In genomic region chr13:80117515-80117914, GRCh38 we compare ENCODE assay signal across 20 cellular contexts.
A peak's percentile ranks its signal among the peaks of the same experiment; 100 is the strongest.
DNase-seq lines count a peak whose midpoint lies in the region; ATAC-seq, FAIRE-seq and TF ChIP-seq lines count a peak whose summit lies in the region.
"Had no signal": no experiment of that assay in that cellular context is flagged by ENCODE, and none has a peak within 500 bp of the region (broad histone marks: within the 10 kb centered on the region; RNA-seq: fewer than 3 reads in every experiment).

No MANE protein-coding gene starts in this region.

- H3K79me1 ChIP-seq in IMR-90 (ENCODE audit: low read depth in 1 of 2, low read length in 2 of 2) = no peaks in the 10 kb centered on the region

- H4K5ac ChIP-seq in IMR-90 (ENCODE audit: low read depth, low read length) = no peak overlapping the region

- no peak overlapping the region for H2BK120ac ChIP-seq in IMR-90 (ENCODE audit: low read depth, low read length)

- POLR2A ChIA-PET in IMR-90 (lab: Charles Lee; ENCODE audit: unreplicated experiment) = no interaction called here

- H3K23ac ChIP-seq in IMR-90 (ENCODE audit: low read depth, low read length) = no peak overlapping the region

- no CpG with 5 or more reads among the region's 2 CpGs for WGBS in IMR-90 (ENCODE audit: extremely low coverage in 2 of 2, insufficient read length in 1 of 2), 2 experiments
- WGBS in pancreas, 2 donors = 75 to 76% methylated on average over 2 of the region's 2 CpGs

- no peak overlapping the region for H2AK9ac ChIP-seq in IMR-90 (replicated peaks; ENCODE audit: low read depth, low read length, poor library complexity)

- no TSS peak for BruUV-seq in IMR-90 (replicated peaks; lab: Mats Ljungman, UMichigan)

- no peak overlapping the region for H4K91ac ChIP-seq in IMR-90 (ENCODE audit: insufficient read depth, low read depth, low read length)

- no peak overlapping the region for H2BK5ac ChIP-seq in IMR-90 (ENCODE audit: low read depth, low read length, poor library complexity, severe bottlenecking)

- DNase-seq in H54 (ENCODE audit: insufficient read length, low spot score) (no peak), IMR-90 (no peak), fibroblast of lung (ENCODE audit: low read depth in 2 of 2) (no peak), pancreas (no peak), NCI-H1930 (lab: John Stamatoyannopoulos, UW) (no peak), DMS153 treated with DMSO at 0.1 percent for 48 hours (lab: John Stamatoyannopoulos, UW; ENCODE audit: unreplicated experiment) (no peak)
- DNase-seq: BE2C; C1 segment of cervical spinal cord; Caco-2; CD4-positive, CD25-positive, alpha-beta regulatory T cell; CD8-positive, alpha-beta memory T cell; DMS79; GDM1; GOT3; H9 had no signal

- no peak overlapping the region for H4K8ac ChIP-seq in IMR-90 (ENCODE audit: low read depth in 2 of 2, low read length in 2 of 2)

- H3K9me3 ChIP-seq in IMR-90 (ENCODE audit: control insufficient read depth, insufficient read depth, low read length) (no peaks in the 10 kb centered on the region), fibroblast of lung (ENCODE audit: control insufficient read depth, insufficient read depth, low read depth, low read length) (no peaks in the 10 kb centered on the region), pancreas (no peaks in the 10 kb centered on the region)
- H3K9me3 ChIP-seq: BE2C, Caco-2 had no signal

- no peak overlapping the region for H2AK5ac ChIP-seq in IMR-90 (ENCODE audit: low read depth, low read length)

- H2BK15ac ChIP-seq in IMR-90 (ENCODE audit: low read depth, low read length) = no peak overlapping the region

- TF ChIP-seq RAD21 in IMR-90 (IDR thresholded peaks at IDR 0.05; ENCODE audit: low read length) = no peak

- H3K9ac ChIP-seq in IMR-90 (ENCODE audit: low read depth, low read length) = no peak overlapping the region
- no peak overlapping the region for H3K9ac ChIP-seq in fibroblast of lung (ENCODE audit: insufficient read depth, low read length)

- H4K20me1 ChIP-seq in IMR-90 (ENCODE audit: insufficient read depth, low read length) = no peaks in the 10 kb centered on the region
- no peaks in the 10 kb centered on the region for H4K20me1 ChIP-seq in fibroblast of lung (ENCODE audit: control insufficient read depth, extremely low read depth, insufficient read depth, low read length)

- TF ChIP-seq POLR2A in H54 (IDR thresholded peaks at IDR 0.05; ENCODE audit: low read depth, low read length) = no peak
- TF ChIP-seq POLR2A in IMR-90 (IDR thresholded peaks at IDR 0.05; ENCODE audit: low read depth, low read length) = no peak

- H3K4me3 ChIP-seq in IMR-90 (ENCODE audit: insufficient read depth, low read depth, low read length) (no peak overlapping the region), fibroblast of lung (replicated peaks in 1 of 4; ENCODE audit: control extremely low read depth in 1 of 4, insufficient read depth in 1 of 4, low read depth in 3 of 4, low read length in 4 of 4) (no peak overlapping the region), pancreas (no peak overlapping the region)
- H3K4me3 ChIP-seq: K562 had no signal

- H3K4me2 ChIP-seq in IMR-90 (ENCODE audit: low read depth, low read length) (no peak overlapping the region), fibroblast of lung (ENCODE audit: extremely low read depth, insufficient read depth, low read length) (no peak overlapping the region)

- no peaks in the 10 kb centered on the region for H3K79me2 ChIP-seq in fibroblast of lung (ENCODE audit: control insufficient read depth, insufficient read depth, low read length)

- no peaks in the 10 kb centered on the region for H3K9me1 ChIP-seq in IMR-90 (ENCODE audit: insufficient read depth, low read length)

- in situ Hi-C loops in IMR-90 (cut with MboI; ENCODE audit: low sequenced_read_pairs) = no loop called here

- no peak overlapping the region for H3K56ac ChIP-seq in IMR-90 (ENCODE audit: extremely low read depth, insufficient read depth, low read length)

- no peaks in the 10 kb centered on the region for H3K27me3 ChIP-seq in IMR-90 (ENCODE audit: control insufficient read depth, insufficient read depth, low read length)
- no peaks in the 10 kb centered on the region for H3K27me3 ChIP-seq in fibroblast of lung (ENCODE audit: control insufficient read depth, insufficient read depth, low read length)
- H3K27me3 ChIP-seq in pancreas = no peaks in the 10 kb centered on the region
- H3K27me3 ChIP-seq: BE2C had no signal

- dilution Hi-C loops in IMR-90 (cut with HindIII; ENCODE audit: low sequenced_read_pairs, unreplicated experiment) = no loop called here

- no peak overlapping the region for H2AFZ ChIP-seq in IMR-90 (replicated peaks; ENCODE audit: low read length, poor library complexity)
- peak overlapping the region; percentile 47 for H2AFZ ChIP-seq in fibroblast of lung (ENCODE audit: low read length)

- TF ChIP-seq CTCF in IMR-90 (conservative IDR thresholded peaks at IDR 0.05; ENCODE audit: low read depth, low read length) (no peak), fibroblast of lung (conservative IDR thresholded peaks at IDR 0.05 in 1 of 2, IDR thresholded peaks at IDR 0.05 in 1 of 2; ENCODE audit: low read depth in 1 of 2, low read length in 2 of 2) (no peak), pancreas (IDR thresholded peaks at IDR 0.05) (no peak)

- H3K4me1 ChIP-seq in IMR-90 (ENCODE audit: control insufficient read depth, insufficient read depth, low read length) = no peaks in the 10 kb centered on the region
- peaks cover 2% of the 10 kb centered on the region for H3K4me1 ChIP-seq in fibroblast of lung (ENCODE audit: control insufficient read depth, extremely low read depth, insufficient read depth, low read length)
- no peaks in the 10 kb centered on the region for H3K4me1 ChIP-seq in pancreas
- H3K4me1 ChIP-seq: Caco-2 had no signal

- H3K27ac ChIP-seq in IMR-90 (ENCODE audit: insufficient read depth, low read length) = no peak overlapping the region
- H3K27ac ChIP-seq in fibroblast of lung (ENCODE audit: insufficient read depth, low read length) = no peak overlapping the region
- no peak overlapping the region for H3K27ac ChIP-seq in pancreas

- FAIRE-seq in H54 (lab: Jason Lieb, UNC) = peak; percentile 11
- FAIRE-seq in pancreas (lab: Jason Lieb, UNC) = peak; percentile 17
- FAIRE-seq: D721Med, GM12892, GM18507, K562 had no signal

- H3K4ac ChIP-seq in IMR-90 (ENCODE audit: low read depth, low read length) = no peak overlapping the region

- ATAC-seq in IMR-90 (ENCODE audit: low read depth) (no peak), pancreas (no peak), GM21390 (IDR thresholded peaks at IDR 0.05; ENCODE audit: unreplicated experiment) (no peak)
- ATAC-seq: K562 had no signal

- CTCF ChIA-PET in IMR-90 (lab: Yijun Ruan, JAX) = interaction anchor here (1.0 kb wide), 1 partner anchor 9 kb away, joined by 3 read pairs; no protein-coding TSS in a partner anchor

- H2BK20ac ChIP-seq in IMR-90 (ENCODE audit: low read depth, low read length) = no peak overlapping the region

- no peak overlapping the region for H3K18ac ChIP-seq in IMR-90 (ENCODE audit: low read depth, low read length)

- H3K36me3 ChIP-seq in IMR-90 (ENCODE audit: control insufficient read depth, insufficient read depth, low read length) (no peaks in the 10 kb centered on the region), fibroblast of lung (ENCODE audit: control insufficient read depth, insufficient read depth, low read length) (no peaks in the 10 kb centered on the region), pancreas (no peaks in the 10 kb centered on the region)
- H3K36me3 ChIP-seq: BE2C had no signal

- intact Hi-C loops in IMR-90 (cut with micrococcal nuclease) (no loop called here), pancreas (cut with DNase I) (no loop called here)

- H3K14ac ChIP-seq in IMR-90 (replicated peaks; ENCODE audit: low read depth, low read length) = no peak overlapping the region; the same call in 1 of the 2 replicates

TF ChIP-seq in IMR-90, 13 proteins besides CTCF, POLR2A, EP300 and RAD21:
- TF ChIP-seq BHLHE40 (IDR thresholded peaks at IDR 0.05; ENCODE audit: low read depth, low read length) (no peak), MXI1 (IDR thresholded peaks at IDR 0.05; ENCODE audit: borderline replicate concordance, low read depth, low read length) (no peak), RCOR1 (IDR thresholded peaks at IDR 0.05; ENCODE audit: insufficient replicate concordance, low read length) (no peak), USF2 (IDR thresholded peaks at IDR 0.05; ENCODE audit: low read depth, low read length) (no peak), CEBPB (IDR thresholded peaks at IDR 0.05; ENCODE audit: low read depth, low read length) (0 out of 2 replicates have a peak, but pooled peaks have one; percentile 3)
